14 cellular contexts compared by ENCODE assay signal in genomic region chr10:69209787-69210480, GRCh38. TPM values are rescaled to one million over a fixed set of nuclear protein-coding genes. Genes with fewer than 3 reads are reported as not detected.
"Had no signal": no experiment of that assay in that cellular context is flagged by ENCODE, and none has a peak within 500 bp of the region (broad histone marks: within the 10 kb centered on the region; RNA-seq: fewer than 3 reads in every experiment).

No MANE protein-coding gene starts in this region.

- H3K9me3 Mint-ChIP-seq: activated CD4-positive, alpha-beta memory T cell treated with anti-CD3 and anti-CD28 coated beads for 36 hours had no signal

- H3K27ac Mint-ChIP-seq: activated CD4-positive, alpha-beta memory T cell treated with anti-CD3 and anti-CD28 coated beads for 36 hours had no signal

- H3K4me1 ChIP-seq: ascending aorta, left ventricle myocardium inferior had no signal

- H3K4me3 Mint-ChIP-seq: activated CD4-positive, alpha-beta memory T cell treated with anti-CD3 and anti-CD28 coated beads for 36 hours; neural crest cell had no signal

- H3K4me1 Mint-ChIP-seq: neural crest cell had no signal

- DNase-seq: activated CD4-positive, alpha-beta memory T cell treated with anti-CD3 and anti-CD28 coated beads for 36 hours; activated gamma-delta T cell; effector CD4-positive, alpha-beta T cell; heart right ventricle; left ventricle myocardium inferior; stimulated activated CD4-positive, alpha-beta T cell treated with anti-CD3 and anti-CD28 coated beads, Interleukin-2, amount 100 ng/mL, for 24 hours; stimulated activated naive CD4-positive, alpha-beta T cell; SW 1271 had no signal

- ATAC-seq: heart right ventricle, sciatic nerve had no signal

- H3K9me3 ChIP-seq: ascending aorta, SJSA1 had no signal

- H3K27ac ChIP-seq: ascending aorta, heart right ventricle, left ventricle myocardium inferior, SJSA1 had no signal

- H3K27me3 Mint-ChIP-seq: activated CD4-positive, alpha-beta memory T cell treated with anti-CD3 and anti-CD28 coated beads for 36 hours had no signal

- H3K4me3 ChIP-seq: ascending aorta, heart right ventricle, left ventricle myocardium inferior, SJSA1 had no signal

- H3K27me3 ChIP-seq: ascending aorta, heart right ventricle, SJSA1 had no signal

RNA-seq across cellular contexts. Expression of gene HKDC1, which starts 10.2 kb away (rescaled TPM):
- total RNA-seq: ascending aorta, cardiac septum, left ventricle myocardium inferior, neural crest cell, pulmonary artery endothelial cell had no signal
